7 cellular contexts compared by ENCODE assay signal in the genomic region with DNA sequence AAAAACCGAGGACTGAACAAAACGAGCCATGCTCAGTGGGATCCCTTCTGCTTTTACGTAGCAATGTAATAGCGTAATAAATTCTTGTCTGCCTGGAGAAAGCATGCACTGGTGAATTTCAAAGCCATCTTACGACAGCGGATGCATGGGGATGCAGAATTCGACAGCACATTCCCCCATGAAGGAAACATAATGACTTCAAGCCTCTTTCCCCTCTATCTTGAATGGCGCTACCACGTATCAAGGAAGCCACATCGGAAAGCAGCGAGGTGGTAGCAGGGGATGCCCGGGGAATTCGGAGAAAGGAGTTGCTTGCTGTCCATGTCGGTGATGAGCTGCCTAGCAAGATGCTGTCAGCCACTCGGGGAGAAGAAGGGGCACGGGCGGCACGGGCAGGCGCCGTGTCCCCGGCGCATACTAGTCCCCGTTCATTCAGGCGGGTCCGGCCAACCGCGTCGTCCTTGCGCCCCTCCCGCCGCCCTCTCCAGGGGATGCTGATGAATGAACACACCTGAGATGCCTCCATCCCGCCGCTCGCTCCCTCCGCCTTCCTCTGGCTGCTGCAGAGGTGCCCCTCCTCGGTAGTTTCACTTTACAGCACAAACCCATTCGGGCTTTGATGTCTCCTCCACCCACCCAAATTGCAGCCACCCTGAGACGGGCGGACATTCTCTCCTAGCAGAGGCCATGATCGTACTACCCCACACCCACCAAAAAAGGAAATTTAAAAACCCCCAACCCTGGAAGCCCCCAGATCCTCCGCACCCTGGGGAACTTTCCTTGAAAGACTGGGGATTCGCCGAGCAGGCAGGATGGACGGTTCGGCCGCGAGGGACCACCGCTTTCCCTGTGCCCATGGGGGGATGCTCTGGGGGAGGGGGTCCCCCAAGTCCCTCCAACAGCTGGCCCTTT. TPM values are rescaled to one million over a fixed set of nuclear protein-coding genes. Genes with fewer than 3 reads are reported as not detected.
DNase-seq lines count a peak whose midpoint lies in the region; ATAC-seq, FAIRE-seq and TF ChIP-seq lines count a peak whose summit lies in the region.

No MANE protein-coding gene starts in this region.

- H3K9me3 Mint-ChIP-seq in effector memory CD8-positive, alpha-beta T cell: no peaks in the 10 kb centered on the region

- peak; percentile 42 for ATAC-seq in effector memory CD8-positive, alpha-beta T cell (replicated peaks)
- ATAC-seq in mucosa of descending colon: peak; percentile 34

- H3K27ac Mint-ChIP-seq in effector memory CD8-positive, alpha-beta T cell: peak overlapping the region; percentile 85 to 88

- no peak for TF ChIP-seq POLR2A in GM12892 (IDR thresholded peaks at IDR 0.05; ENCODE audit: low read depth, low read length)

- TF ChIP-seq CTCF in mucosa of descending colon (IDR thresholded peaks at IDR 0.05): no peak

- no peak for FAIRE-seq in GM12892 (lab: Jason Lieb, UNC)

- intact Hi-C loops in mucosa of descending colon (cut with DNase I, micrococcal nuclease): no loop called here

- H3K36me3 ChIP-seq in mucosa of descending colon (ENCODE audit: low read depth): no peaks in the 10 kb centered on the region

- H3K4me1 Mint-ChIP-seq in effector memory CD8-positive, alpha-beta T cell (ENCODE audit: low read depth in 2 of 2): peaks cover 6 to 13% of the 10 kb centered on the region in 2 donors

- H3K4me1 ChIP-seq in mucosa of descending colon (ENCODE audit: low read depth): peaks cover 18% of the 10 kb centered on the region

- peak overlapping the region; percentile 34 for H3K4me3 ChIP-seq in mucosa of descending colon

- H3K9me3 ChIP-seq in mucosa of descending colon: no peaks in the 10 kb centered on the region

- DNase-seq in GM12892 (ENCODE audit: insufficient read length) (peak; percentile 56), NAMALWA (ENCODE audit: low spot score) (peak; percentile 37), mucosa of descending colon (peak; percentile 70 to 79 (median 77)), T1000 (lab: John Stamatoyannopoulos, UW) (no peak)
- peak; percentile 72 for DNase-seq in activated CD8-positive, alpha-beta memory T cell treated with anti-CD3 and anti-CD28 coated beads for 24 hours
- peak; percentile 30 to 39 (median 36) for DNase-seq in effector memory CD8-positive, alpha-beta T cell
- peak; percentile 10 for DNase-seq in stimulated activated CD8-positive, alpha-beta memory T cell treated with anti-CD3 and anti-CD28 coated beads, Interleukin-7, amount 100 ng/mL, for 24 hours (ENCODE audit: low read depth)

- peak overlapping the region; percentile 91 to 96 for H3K4me3 Mint-ChIP-seq in effector memory CD8-positive, alpha-beta T cell

- peaks cover 0 to 11% of the 10 kb centered on the region in 2 donors for H3K27me3 Mint-ChIP-seq in effector memory CD8-positive, alpha-beta T cell

- H3K36me3 Mint-ChIP-seq in effector memory CD8-positive, alpha-beta T cell (ENCODE audit: insufficient read depth): peaks cover 7% of the 10 kb centered on the region

RNA-seq across cellular contexts. Expression of a gene that starts 0.6 kb away (rescaled TPM):
- 2.2 TPM for polyA plus RNA-seq in GM12892 (2012; ENCODE audit: missing spikeins)
- total RNA-seq in mucosa of descending colon: 100 to 1,000 TPM in 1 of 3 donors, 10 to 100 TPM in 2; 48.9 to 699 (median 99.3) TPM
